ENCODE assay signal across 8 cellular contexts in genomic region chr1:25905680-25906643, GRCh38.
DNase-seq lines count a peak whose midpoint lies in the region; ATAC-seq and TF ChIP-seq lines count a peak whose summit lies in the region.

STMN1 (minus strand) TSS chr1:25906419; CDS start chr1:25904676, 1,743 bp downstream.

- DNase-seq in Kasumi-1 (lab: John Stamatoyannopoulos, UW) (peak; percentile 80 to 81), RWPE1 (ENCODE audit: low spot score) (peak; percentile 90), fibroblast of peridontal ligament (ENCODE audit: extremely low read depth) (peak; percentile 75)
- peak; percentile 81 for DNase-seq in activated T-helper 9 cell treated with anti-CD3 and anti-CD28 coated beads, Interleukin-2, amount 50 U/mL, for 16 hours (ENCODE audit: low read depth)

- peak; percentile 52 for ATAC-seq in GM21737 (IDR thresholded peaks at IDR 0.05; ENCODE audit: unreplicated experiment)

- peaks cover 48% of the 10 kb centered on the region for H3K79me2 ChIP-seq in DOHH2 (ENCODE audit: control insufficient read depth, low read length)

- CTCF ChIA-PET in RWPE1 (lab: Yijun Ruan, JAX): interaction anchor here (0.6 to 1.9 kb wide), 3 partner anchors 10 to 369 kb away, joined by 3 to 10 read pairs (median 4); no protein-coding TSS in a partner anchor

- H3F3A ChIP-seq in DOHH2 (ENCODE audit: control insufficient read depth, insufficient read depth): peaks cover 32% of the 10 kb centered on the region

- POLR2A ChIA-PET in RWPE1 (lab: Yijun Ruan, JAX; ENCODE audit: low non-redundant PET): interaction anchor here (0.8 kb wide), 1 partner anchor 30 kb away, joined by 3 read pairs; the partner anchor contains the start of gene PAQR7

- peak within 1 kb of the TSS; percentile 86 for H3K4me2 ChIP-seq in DOHH2 (ENCODE audit: low read length)

- peaks cover 46% of the 10 kb centered on the region for H3K36me3 ChIP-seq in DOHH2 (ENCODE audit: control insufficient read depth, low read length)

- peaks cover 30% of the 10 kb centered on the region for H4K20me1 ChIP-seq in DOHH2 (ENCODE audit: control insufficient read depth, insufficient read depth, low read depth, low read length)

- peak within 1 kb of the TSS; percentile 96 to 100 (median 98) for H3K4me3 Mint-ChIP-seq in nephron
- H3K4me3 Mint-ChIP-seq in stimulated activated naive CD8-positive, alpha-beta T cell treated with anti-CD3 and anti-CD28 coated beads, Interleukin-15, Interleukin-2, amounts not matched to agents 100 ng/mL and 50 ng/mL, for 24 hours: peak within 1 kb of the TSS; percentile 92

- H3K27me3 ChIP-seq in DOHH2 (ENCODE audit: control insufficient read depth, low read length): peaks cover 5% of the 10 kb centered on the region

- H3K27ac Mint-ChIP-seq in nephron: peak within 1 kb of the TSS; percentile 97 to 99 (median 98)
- peak within 1 kb of the TSS; percentile 80 for H3K27ac Mint-ChIP-seq in stimulated activated naive CD8-positive, alpha-beta T cell treated with anti-CD3 and anti-CD28 coated beads, Interleukin-15, Interleukin-2, amounts not matched to agents 100 ng/mL and 50 ng/mL, for 24 hours

- no peaks in the 10 kb centered on the region for H3K27me3 Mint-ChIP-seq in nephron (ENCODE audit: low read depth)
- H3K27me3 Mint-ChIP-seq in stimulated activated naive CD8-positive, alpha-beta T cell treated with anti-CD3 and anti-CD28 coated beads, Interleukin-15, Interleukin-2, amounts not matched to agents 100 ng/mL and 50 ng/mL, for 24 hours: no peaks in the 10 kb centered on the region

- no peak for TF ChIP-seq CTCF in DOHH2 (IDR thresholded peaks at IDR 0.05; ENCODE audit: low read depth, low read length, poor library complexity, severe bottlenecking)
- TF ChIP-seq CTCF in RWPE1 (conservative IDR thresholded peaks at IDR 0.05; ENCODE audit: low read depth): no peak
- peak in 2 of 3 experiments; percentile 7 to 24 for TF ChIP-seq CTCF in nephron (IDR thresholded peaks at IDR 0.05; ENCODE audit: unreplicated experiment in 3 of 3)

- H3K27ac ChIP-seq in DOHH2 (ENCODE audit: low read depth, low read length): peak within 1 kb of the TSS; percentile 76
- peak within 1 kb of the TSS; percentile 91 for H3K27ac ChIP-seq in RWPE1

- peaks cover 25% of the 10 kb centered on the region for H3K4me1 ChIP-seq in DOHH2 (ENCODE audit: control insufficient read depth, low read length)

- no peaks in the 10 kb centered on the region for H3K9me3 ChIP-seq in DOHH2 (ENCODE audit: control insufficient read depth, insufficient read depth, low read length)

- H3K4me1 Mint-ChIP-seq in nephron: peaks cover 46% of the 10 kb centered on the region
- peaks cover 22% of the 10 kb centered on the region for H3K4me1 Mint-ChIP-seq in stimulated activated naive CD8-positive, alpha-beta T cell treated with anti-CD3 and anti-CD28 coated beads, Interleukin-15, Interleukin-2, amounts not matched to agents 100 ng/mL and 50 ng/mL, for 24 hours (ENCODE audit: low read depth)

- H3K36me3 Mint-ChIP-seq in nephron (ENCODE audit: low read depth): peaks cover 34% of the 10 kb centered on the region
- H3K36me3 Mint-ChIP-seq in stimulated activated naive CD8-positive, alpha-beta T cell treated with anti-CD3 and anti-CD28 coated beads, Interleukin-15, Interleukin-2, amounts not matched to agents 100 ng/mL and 50 ng/mL, for 24 hours (ENCODE audit: low read depth): peaks cover 36% of the 10 kb centered on the region

- peak within 1 kb of the TSS; percentile 93 for H3K4me3 ChIP-seq in DOHH2 (ENCODE audit: low read length)

- H3K9me3 Mint-ChIP-seq in nephron: no peaks in the 10 kb centered on the region
- no peaks in the 10 kb centered on the region for H3K9me3 Mint-ChIP-seq in stimulated activated naive CD8-positive, alpha-beta T cell treated with anti-CD3 and anti-CD28 coated beads, Interleukin-15, Interleukin-2, amounts not matched to agents 100 ng/mL and 50 ng/mL, for 24 hours

- H3K9me2 ChIP-seq in DOHH2 (replicated peaks; ENCODE audit: control insufficient read depth, low read length): no peaks in the 10 kb centered on the region

Comparison
In these comparisons a context has a peak if more than half of its experiments do, and no peak if none do; other contexts are left out.
1. Peak in every context shown above with its lines: DNase-seq, ATAC-seq, H3K4me3 ChIP-seq and H3K27ac ChIP-seq.
2. CTCF ChIP-seq: peak in nephron (2 of 3); none in DOHH2 (single experiment) and RWPE1 (single experiment).